Comparison of ENCODE assay signal across 1 cellular context in genomic region chr22:37276771-37277170, GRCh38.
TF ChIP-seq lines count a peak whose summit lies in the region.

No MANE protein-coding gene starts in this region.

TF ChIP-seq in K562, 482 proteins besides CTCF, POLR2A, EP300 and RAD21:
- TF ChIP-seq RAD51 (IDR thresholded peaks at IDR 0.05; ENCODE audit: borderline replicate concordance, low read depth) (peak; percentile 77; the same call in 1 of the 2 replicates), HES1 (IDR thresholded peaks at IDR 0.05; ENCODE audit: low read depth) (no peak), USF2 (CRISPR knock-in tag; IDR thresholded peaks at IDR 0.05) (peak; percentile 89), USF1 (CRISPR knock-in tag; IDR thresholded peaks at IDR 0.05) (peak; percentile 87), RBM25 (IDR thresholded peaks at IDR 0.05; ENCODE audit: low read depth, low read length, severe bottlenecking) (peak; percentile 10), COPS2 (conservative IDR thresholded peaks at IDR 0.05) (no peak), PHF20 (IDR thresholded peaks at IDR 0.05; ENCODE audit: partially characterized antibody) (no peak), NFYB (IDR thresholded peaks at IDR 0.05; ENCODE audit: extremely low read depth, insufficient read length) (peak; percentile 29), ZNF143 (CRISPR knock-in tag; IDR thresholded peaks at IDR 0.05) (no peak)
